Comparison of ENCODE assay signal across 23 cellular contexts in genomic region chr4:147791341-147791740, GRCh38.
"Had no signal": no experiment of that assay in that cellular context is flagged by ENCODE, and none has a peak within 500 bp of the region (broad histone marks: within the 10 kb centered on the region; RNA-seq: fewer than 3 reads in every experiment).

No MANE protein-coding gene starts in this region.

- ATAC-seq: activated naive CD4-positive, alpha-beta T cell treated with anti-CD3 and anti-CD28 coated beads, Interleukin-2, amount 50 U/mL, for 72 hours; gastroesophageal sphincter; left lobe of liver; stimulated activated effector memory CD8-positive, alpha-beta T cell treated with anti-CD3 and anti-CD28 coated beads, Interleukin-12 subunit alpha, Interleukin-12 subunit beta, amount 100 ng/mL, for 72 hours had no signal

- DNase-seq: activated CD4-positive, alpha-beta memory T cell treated with anti-CD3 and anti-CD28 coated beads, Interleukin-2, amount 10 ng/mL, durations not matched to agents 7 days and 5 days; activated CD4-positive, alpha-beta T cell treated with anti-CD3 and anti-CD28 coated beads for 1 hour; activated CD4-positive, alpha-beta T cell treated with anti-CD3 and anti-CD28 coated beads, Interleukin-2, amount 10 ng/mL, durations not matched to agents 7 days and 5 days; activated CD8-positive, alpha-beta memory T cell treated with anti-CD3 and anti-CD28 coated beads, Interleukin-2, amount 50 U/mL, for 48 hours; activated T-cell treated with anti-CD3 and anti-CD28 coated beads, Interleukin-2, amount 50 U/mL, for 24 hours; central memory CD4-positive, alpha-beta T cell; effector CD8-positive, alpha-beta T cell; hypothalamus; kidney glomerular epithelial cell; sigmoid colon; small intestine; stimulated activated CD4-positive, alpha-beta T cell treated with anti-CD3 and anti-CD28 coated beads, Interleukin-4, amount 100 ng/mL, for 24 hours; T-helper 9 cell had no signal

- H3K4me3 ChIP-seq: breast epithelium, gastroesophageal sphincter, sigmoid colon, thoracic aorta, vagina had no signal

- H3K36me3 Mint-ChIP-seq: activated naive CD4-positive, alpha-beta T cell treated with anti-CD3 and anti-CD28 coated beads, Interleukin-2, amount 50 U/mL, for 72 hours had no signal

- H3K36me3 ChIP-seq: breast epithelium, gastroesophageal sphincter, sigmoid colon, thoracic aorta, vagina had no signal

- H3K27ac Mint-ChIP-seq: activated naive CD4-positive, alpha-beta T cell treated with anti-CD3 and anti-CD28 coated beads, Interleukin-2, amount 50 U/mL, for 72 hours; activated T-cell treated with anti-CD3 and anti-CD28 coated beads, Interleukin-2, amount 50 U/mL, for 24 hours; stimulated activated effector memory CD8-positive, alpha-beta T cell treated with anti-CD3 and anti-CD28 coated beads, Interleukin-12 subunit alpha, Interleukin-12 subunit beta, amount 100 ng/mL, for 72 hours had no signal

- H3K27me3 Mint-ChIP-seq: activated CD4-positive, alpha-beta memory T cell treated with anti-CD3 and anti-CD28 coated beads, Interleukin-2, amount 10 ng/mL, durations not matched to agents 7 days and 5 days; activated CD4-positive, alpha-beta T cell treated with anti-CD3 and anti-CD28 coated beads, Interleukin-2, amount 10 ng/mL, durations not matched to agents 7 days and 5 days; activated T-cell treated with anti-CD3 and anti-CD28 coated beads, Interleukin-2, amount 50 U/mL, for 24 hours; stimulated activated naive CD8-positive, alpha-beta T cell treated with anti-CD3 and anti-CD28 coated beads, Interleukin-15, Interleukin-2, amounts not matched to agents 100 ng/mL and 50 ng/mL, for 24 hours had no signal

- H3K4me3 Mint-ChIP-seq: activated CD4-positive, alpha-beta memory T cell treated with anti-CD3 and anti-CD28 coated beads, Interleukin-2, amount 10 ng/mL, durations not matched to agents 7 days and 5 days; nephron had no signal

- H3K9me3 Mint-ChIP-seq: activated CD4-positive, alpha-beta memory T cell treated with anti-CD3 and anti-CD28 coated beads, Interleukin-2, amount 10 ng/mL, durations not matched to agents 7 days and 5 days; activated CD4-positive, alpha-beta T cell treated with anti-CD3 and anti-CD28 coated beads, Interleukin-2, amount 10 ng/mL, durations not matched to agents 7 days and 5 days; activated naive CD4-positive, alpha-beta T cell treated with anti-CD3 and anti-CD28 coated beads, Interleukin-2, amount 50 U/mL, for 72 hours; activated T-cell treated with anti-CD3 and anti-CD28 coated beads, Interleukin-2, amount 50 U/mL, for 24 hours; nephron; stimulated activated effector memory CD8-positive, alpha-beta T cell treated with anti-CD3 and anti-CD28 coated beads, Interleukin-12 subunit alpha, Interleukin-12 subunit beta, amount 100 ng/mL, for 72 hours; stimulated activated naive CD8-positive, alpha-beta T cell treated with anti-CD3 and anti-CD28 coated beads, Interleukin-15, Interleukin-2, amounts not matched to agents 100 ng/mL and 50 ng/mL, for 24 hours had no signal

- H3K9me3 ChIP-seq: breast epithelium, gastroesophageal sphincter, sigmoid colon, thoracic aorta, vagina had no signal

- H3K27ac ChIP-seq: breast epithelium, epithelial cell of prostate, gastroesophageal sphincter, thoracic aorta, vagina had no signal

- H3K27me3 ChIP-seq: breast epithelium, gastroesophageal sphincter, sigmoid colon, vagina had no signal
